Comparison of ENCODE assay signal across 20 cellular contexts in genomic region chr7:49644402-49645166, GRCh38.
DNase-seq lines count a peak whose midpoint lies in the region; ATAC-seq, FAIRE-seq and TF ChIP-seq lines count a peak whose summit lies in the region.
"Had no signal": no experiment of that assay in that cellular context is flagged by ENCODE, and none has a peak within 500 bp of the region (broad histone marks: within the 10 kb centered on the region; RNA-seq: fewer than 3 reads in every experiment).

No MANE protein-coding gene starts in this region.

- no peak for TF ChIP-seq CTCF in astrocyte (IDR thresholded peaks at IDR 0.05; ENCODE audit: insufficient read depth, low read depth, low read length)
- no peak for TF ChIP-seq CTCF in activated CD8-positive, alpha-beta T cell treated with anti-CD3 and anti-CD28 coated beads for 36 hours (IDR thresholded peaks at IDR 0.05)

- CTCF ChIA-PET in activated CD8-positive, alpha-beta T cell treated with anti-CD3 and anti-CD28 coated beads for 36 hours (lab: Charles Lee), result no interaction called here

- peaks cover 4% of the 10 kb centered on the region for H3K9me3 Mint-ChIP-seq in astrocyte (ENCODE audit: unreplicated experiment)
- H3K9me3 Mint-ChIP-seq in activated CD8-positive, alpha-beta T cell treated with anti-CD3 and anti-CD28 coated beads for 36 hours, result peaks cover 3% of the 10 kb centered on the region

- no peak overlapping the region for H3K9ac ChIP-seq in astrocyte (ENCODE audit: low read length)

- POLR2A ChIA-PET in activated CD8-positive, alpha-beta T cell treated with anti-CD3 and anti-CD28 coated beads for 36 hours (lab: Charles Lee), result interaction anchor here (0.6 kb wide), 1 partner anchor 125 kb away, joined by 3 read pairs; no protein-coding TSS in a partner anchor

- peak; percentile 15 for DNase-seq in DMS79 treated with DMSO at 0.1 percent for 48 hours (lab: John Stamatoyannopoulos, UW)
- no peak for DNase-seq in DMS79 (lab: John Stamatoyannopoulos, UW)
- DNase-seq in astrocyte (ENCODE audit: low read depth), result no peak
- DNase-seq in left kidney (ENCODE audit: low read depth, low spot score), result peak; percentile 59
- peak; percentile 19 for DNase-seq in retina
- no peak for DNase-seq in RKO (ENCODE audit: low spot score)
- DNase-seq in activated CD4-positive, CD25-positive, alpha-beta regulatory T cell treated with anti-CD3 and anti-CD28 coated beads, Interleukin-2, amount 50 U/mL, for 72 hours, result no peak
- DNase-seq in activated CD8-positive, alpha-beta T cell treated with anti-CD3 and anti-CD28 coated beads for 36 hours, result no peak
- DNase-seq: AML-193, H7, NCI-H1092 treated with DMSO at 0.1 percent for 48 hours, NCI-H1694, NCI-H2081 treated with DMSO at 0.1 percent for 48 hours, NCI-H510A treated with DMSO at 0.1 percent for 48 hours, NCI-H774, PC-3 had no signal

- FAIRE-seq in astrocyte (lab: Jason Lieb, UNC), result no peak
- FAIRE-seq: GM12878 had no signal

- intact Hi-C loops in activated CD8-positive, alpha-beta T cell treated with anti-CD3 and anti-CD28 coated beads for 36 hours (cut with micrococcal nuclease), result no loop called here

- H3K27me3 Mint-ChIP-seq in astrocyte (ENCODE audit: low read depth, unreplicated experiment), result no peaks in the 10 kb centered on the region
- H3K27me3 Mint-ChIP-seq in activated CD8-positive, alpha-beta T cell treated with anti-CD3 and anti-CD28 coated beads for 36 hours, result no peaks in the 10 kb centered on the region

- H3K4me1 ChIP-seq in astrocyte (ENCODE audit: insufficient read depth, low read length), result no peaks in the 10 kb centered on the region
- H3K4me1 ChIP-seq: SJSA1 had no signal

- H3K9me3 ChIP-seq in astrocyte (ENCODE audit: insufficient read depth, low read depth, low read length), result peaks cover 3% of the 10 kb centered on the region
- H3K9me3 ChIP-seq: SJSA1 had no signal

- no peak overlapping the region for H3K4me2 ChIP-seq in astrocyte (ENCODE audit: low read length)

- no peak overlapping the region for H3K27ac ChIP-seq in astrocyte (ENCODE audit: low read depth, low read length)
- H3K27ac ChIP-seq: 22Rv1, C4-2B, SJSA1 had no signal

- no peaks in the 10 kb centered on the region for H4K20me1 ChIP-seq in astrocyte (ENCODE audit: insufficient read depth, low read length)

- H3K4me3 Mint-ChIP-seq in astrocyte (ENCODE audit: unreplicated experiment), result no peak overlapping the region
- no peak overlapping the region for H3K4me3 Mint-ChIP-seq in activated CD8-positive, alpha-beta T cell treated with anti-CD3 and anti-CD28 coated beads for 36 hours

- no peaks in the 10 kb centered on the region for H3K79me2 ChIP-seq in astrocyte (ENCODE audit: insufficient read depth, low read length)

- H3K4me3 ChIP-seq in astrocyte (ENCODE audit: insufficient read depth, low read depth, low read length), result no peak overlapping the region
- H3K4me3 ChIP-seq: GM12878, SJSA1 had no signal

- H3K27me3 ChIP-seq in astrocyte (ENCODE audit: insufficient read depth, low read length), result no peaks in the 10 kb centered on the region
- H3K27me3 ChIP-seq: SJSA1 had no signal

- H3K27ac Mint-ChIP-seq in astrocyte (ENCODE audit: unreplicated experiment), result peak overlapping the region; percentile 30
- H3K27ac Mint-ChIP-seq in activated CD8-positive, alpha-beta T cell treated with anti-CD3 and anti-CD28 coated beads for 36 hours, result no peak overlapping the region

- no peak for ATAC-seq in activated CD8-positive, alpha-beta T cell treated with anti-CD3 and anti-CD28 coated beads for 36 hours
- ATAC-seq: GM12878, PC-3 had no signal

- no peaks in the 10 kb centered on the region for H3K36me3 Mint-ChIP-seq in astrocyte (ENCODE audit: low read depth, unreplicated experiment)
- H3K36me3 Mint-ChIP-seq in activated CD8-positive, alpha-beta T cell treated with anti-CD3 and anti-CD28 coated beads for 36 hours (ENCODE audit: low read depth), result no peaks in the 10 kb centered on the region

- peaks cover 3% of the 10 kb centered on the region for H3K4me1 Mint-ChIP-seq in astrocyte (ENCODE audit: low read depth, unreplicated experiment)
- no peaks in the 10 kb centered on the region for H3K4me1 Mint-ChIP-seq in activated CD8-positive, alpha-beta T cell treated with anti-CD3 and anti-CD28 coated beads for 36 hours (ENCODE audit: low read depth)

- H2AFZ ChIP-seq in astrocyte (ENCODE audit: low read depth, low read length), result no peak overlapping the region

- no peaks in the 10 kb centered on the region for H3K36me3 ChIP-seq in astrocyte (ENCODE audit: insufficient read depth, low read length)
- H3K36me3 ChIP-seq: SJSA1 had no signal

Comparison
In these comparisons a context has a peak if more than half of its experiments do, and no peak if none do; other contexts are left out.
1. DNase-seq: peak in DMS79 treated with DMSO at 0.1 percent for 48 hours (single experiment), left kidney (single experiment) and retina (single experiment); none in DMS79 (single experiment), astrocyte (single experiment), RKO (single experiment), activated CD4-positive, CD25-positive, alpha-beta regulatory T cell treated with anti-CD3 and anti-CD28 coated beads, Interleukin-2, amount 50 U/mL, for 72 hours (single experiment) and activated CD8-positive, alpha-beta T cell treated with anti-CD3 and anti-CD28 coated beads for 36 hours (single experiment).